1 cellular context compared by ENCODE assay signal in genomic region chr17:44947461-44948314, GRCh38.
TF ChIP-seq lines count a peak whose summit lies in the region.

KIF18B (minus strand) TSS chr17:44947773; CDS start chr17:44936344, 11,429 bp downstream.

TF ChIP-seq in WTC11, 78 proteins besides CTCF, POLR2A, EP300 and RAD21 (continued from another document):
- TF ChIP-seq HMGXB4 (CRISPR knock-in tag; IDR thresholded peaks at IDR 0.05) (peak; percentile 44; the same call in 1 of the 2 replicates), ZNF317 (CRISPR knock-in tag; IDR thresholded peaks at IDR 0.05; ENCODE audit: borderline replicate concordance, low read depth) (no peak), GRHL2 (CRISPR knock-in tag; IDR thresholded peaks at IDR 0.05; ENCODE audit: insufficient replicate concordance, severe bottlenecking) (no peak), ZNF138 (CRISPR knock-in tag; conservative IDR thresholded peaks at IDR 0.05) (no peak), PRRX2 (CRISPR knock-in tag; IDR thresholded peaks at IDR 0.05) (no peak), E2F4 (CRISPR knock-in tag; IDR thresholded peaks at IDR 0.05; ENCODE audit: borderline replicate concordance, low read depth) (peak; percentile 99), STAT6 (CRISPR knock-in tag; conservative IDR thresholded peaks at IDR 0.05; ENCODE audit: low read depth) (no peak), E2F5 (CRISPR knock-in tag; IDR thresholded peaks at IDR 0.05) (peak; percentile 79), KAT7 (CRISPR knock-in tag; IDR thresholded peaks at IDR 0.05; ENCODE audit: borderline replicate concordance) (0 out of 2 replicates have a peak, but pooled peaks have one; percentile 90), SP1 (CRISPR knock-in tag; conservative IDR thresholded peaks at IDR 0.05) (no peak; the same call in 1 of the 2 replicates), ZNF396 (CRISPR knock-in tag; IDR thresholded peaks at IDR 0.05; ENCODE audit: borderline replicate concordance) (no peak), CBFB (CRISPR knock-in tag; IDR thresholded peaks at IDR 0.05; ENCODE audit: low read depth) (peak; percentile 62; the same call in 1 of the 2 replicates), PRDM15 (CRISPR knock-in tag; IDR thresholded peaks at IDR 0.05) (no peak), FOXK1 (CRISPR knock-in tag; IDR thresholded peaks at IDR 0.05) (peak; percentile 62), ZNF423 (CRISPR knock-in tag; IDR thresholded peaks at IDR 0.05) (no peak), IRF1 (CRISPR knock-in tag; IDR thresholded peaks at IDR 0.05) (no peak), ZNF232 (CRISPR knock-in tag; IDR thresholded peaks at IDR 0.05) (peak; percentile 72)
- TF ChIP-seq, protein P1, sequence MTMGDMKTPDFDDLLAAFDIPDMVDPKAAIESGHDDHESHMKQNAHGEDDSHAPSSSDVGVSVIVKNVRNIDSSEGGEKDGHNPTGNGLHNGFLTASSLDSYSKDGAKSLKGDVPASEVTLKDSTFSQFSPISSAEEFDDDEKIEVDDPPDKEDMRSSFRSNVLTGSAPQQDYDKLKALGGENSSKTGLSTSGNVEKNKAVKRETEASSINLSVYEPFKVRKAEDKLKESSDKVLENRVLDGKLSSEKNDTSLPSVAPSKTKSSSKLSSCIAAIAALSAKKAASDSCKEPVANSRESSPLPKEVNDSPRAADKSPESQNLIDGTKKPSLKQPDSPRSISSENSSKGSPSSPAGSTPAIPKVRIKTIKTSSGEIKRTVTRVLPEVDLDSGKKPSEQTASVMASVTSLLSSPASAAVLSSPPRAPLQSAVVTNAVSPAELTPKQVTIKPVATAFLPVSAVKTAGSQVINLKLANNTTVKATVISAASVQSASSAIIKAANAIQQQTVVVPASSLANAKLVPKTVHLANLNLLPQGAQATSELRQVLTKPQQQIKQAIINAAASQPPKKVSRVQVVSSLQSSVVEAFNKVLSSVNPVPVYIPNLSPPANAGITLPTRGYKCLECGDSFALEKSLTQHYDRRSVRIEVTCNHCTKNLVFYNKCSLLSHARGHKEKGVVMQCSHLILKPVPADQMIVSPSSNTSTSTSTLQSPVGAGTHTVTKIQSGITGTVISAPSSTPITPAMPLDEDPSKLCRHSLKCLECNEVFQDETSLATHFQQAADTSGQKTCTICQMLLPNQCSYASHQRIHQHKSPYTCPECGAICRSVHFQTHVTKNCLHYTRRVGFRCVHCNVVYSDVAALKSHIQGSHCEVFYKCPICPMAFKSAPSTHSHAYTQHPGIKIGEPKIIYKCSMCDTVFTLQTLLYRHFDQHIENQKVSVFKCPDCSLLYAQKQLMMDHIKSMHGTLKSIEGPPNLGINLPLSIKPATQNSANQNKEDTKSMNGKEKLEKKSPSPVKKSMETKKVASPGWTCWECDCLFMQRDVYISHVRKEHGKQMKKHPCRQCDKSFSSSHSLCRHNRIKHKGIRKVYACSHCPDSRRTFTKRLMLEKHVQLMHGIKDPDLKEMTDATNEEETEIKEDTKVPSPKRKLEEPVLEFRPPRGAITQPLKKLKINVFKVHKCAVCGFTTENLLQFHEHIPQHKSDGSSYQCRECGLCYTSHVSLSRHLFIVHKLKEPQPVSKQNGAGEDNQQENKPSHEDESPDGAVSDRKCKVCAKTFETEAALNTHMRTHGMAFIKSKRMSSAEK (CRISPR knock-in tag; IDR thresholded peaks at IDR 0.05; ENCODE audit: borderline replicate concordance): no peak
- TF ChIP-seq, protein P2, sequence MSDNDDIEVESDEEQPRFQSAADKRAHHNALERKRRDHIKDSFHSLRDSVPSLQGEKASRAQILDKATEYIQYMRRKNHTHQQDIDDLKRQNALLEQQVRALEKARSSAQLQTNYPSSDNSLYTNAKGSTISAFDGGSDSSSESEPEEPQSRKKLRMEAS (CRISPR knock-in tag; IDR thresholded peaks at IDR 0.05): peak; percentile 21; the same call in 1 of the 2 replicates
